In genomic region chr1:64514197-64514765, GRCh38 we compare ENCODE assay signal across 9 cellular contexts. TPM values are rescaled to one million over a fixed set of nuclear protein-coding genes. Genes with fewer than 3 reads are reported as not detected.
A peak's percentile ranks its signal among the peaks of the same experiment; 100 is the strongest.
DNase-seq lines count a peak whose midpoint lies in the region; ATAC-seq and TF ChIP-seq lines count a peak whose summit lies in the region.
"Had no signal": no experiment of that assay in that cellular context is flagged by ENCODE, and none has a peak within 500 bp of the region (broad histone marks: within the 10 kb centered on the region; RNA-seq: fewer than 3 reads in every experiment).

No MANE protein-coding gene starts in this region.

- no peaks in the 10 kb centered on the region for H3K27me3 ChIP-seq in ascending aorta
- H3K27me3 ChIP-seq in stomach smooth muscle (ENCODE audit: control insufficient read depth in 1 of 2, insufficient read depth in 2 of 2, low read length in 2 of 2), result no peaks in the 10 kb centered on the region

- ATAC-seq in GM21423 (IDR thresholded peaks at IDR 0.05; ENCODE audit: unreplicated experiment) (no peak), HG03520 (IDR thresholded peaks at IDR 0.05; ENCODE audit: unreplicated experiment) (no peak)
- no peak for ATAC-seq in naive thymus-derived CD8-positive, alpha-beta T cell

- H3K27ac ChIP-seq in ascending aorta (peak overlapping the region; percentile 71 to 77), stomach smooth muscle (ENCODE audit: low read length) (peak overlapping the region; percentile 63)

- intact Hi-C loops in ascending aorta (cut with DNase I), result no loop called here

- H3K9ac ChIP-seq in stomach smooth muscle (ENCODE audit: low read length in 2 of 2), result no peak overlapping the region

- H3K27ac Mint-ChIP-seq in naive thymus-derived CD8-positive, alpha-beta T cell, result peak overlapping the region in 1 of 10 donors; percentile 3

- no peaks in the 10 kb centered on the region for H3K9me3 Mint-ChIP-seq in naive thymus-derived CD8-positive, alpha-beta T cell

- DNase-seq in HEK293T (ENCODE audit: extremely low spot score), result peak; percentile 46
- DNase-seq in ascending aorta (ENCODE audit: low spot score in 2 of 2), result no peak
- DNase-seq in inferior parietal cortex (ENCODE audit: extremely low spot score), result peak; percentile 59
- DNase-seq in NCI-H526 (lab: John Stamatoyannopoulos, UW), result no peak
- DNase-seq in naive thymus-derived CD8-positive, alpha-beta T cell, result no peak
- DNase-seq: NCI-H345 had no signal

- H3K4me3 ChIP-seq in ascending aorta (peak overlapping the region; percentile 22 to 39), stomach smooth muscle (ENCODE audit: low read length in 2 of 2) (peak overlapping the region; percentile 5 to 54)

- POLR2A ChIA-PET in HEK293T (lab: Yijun Ruan, JAX), result no interaction called here
- POLR2A ChIA-PET in naive thymus-derived CD8-positive, alpha-beta T cell (lab: Charles Lee), result no interaction called here

- no peaks in the 10 kb centered on the region for H3K27me3 Mint-ChIP-seq in naive thymus-derived CD8-positive, alpha-beta T cell

- peaks cover 7 to 25% of the 10 kb centered on the region in 2 donors for H3K4me1 ChIP-seq in ascending aorta
- H3K4me1 ChIP-seq in stomach smooth muscle (ENCODE audit: control insufficient read depth, insufficient read depth, low read length), result peaks cover 25% of the 10 kb centered on the region

- H3K9me3 ChIP-seq in ascending aorta (no peaks in the 10 kb centered on the region), stomach smooth muscle (ENCODE audit: control insufficient read depth in 2 of 2, low read length in 2 of 2) (no peaks in the 10 kb centered on the region)

- TF ChIP-seq CTCF in ascending aorta (IDR thresholded peaks at IDR 0.05), result no peak

- H3K4me1 Mint-ChIP-seq in naive thymus-derived CD8-positive, alpha-beta T cell, result peaks cover 16 to 55% (median 28%) of the 10 kb centered on the region in 4 donors

- no peaks in the 10 kb centered on the region for H3K36me3 ChIP-seq in ascending aorta
- no peaks in the 10 kb centered on the region for H3K36me3 ChIP-seq in stomach smooth muscle (ENCODE audit: control insufficient read depth in 2 of 2, insufficient read depth in 2 of 2, low read length in 2 of 2)

- H3K4me3 Mint-ChIP-seq in naive thymus-derived CD8-positive, alpha-beta T cell, result peak overlapping the region in 1 of 10 donors; percentile 8

- H3K36me3 Mint-ChIP-seq in naive thymus-derived CD8-positive, alpha-beta T cell, result no peaks in the 10 kb centered on the region

- CTCF ChIA-PET in HEK293T (lab: Yijun Ruan, JAX), result interaction anchor here (0.6 to 1.0 kb wide), 3 partner anchors 10 to 74 kb away, joined by 3 to 4 read pairs (median 4); no protein-coding TSS in a partner anchor

TF ChIP-seq in HEK293T, 16 proteins besides CTCF, POLR2A, EP300 and RAD21:
- TF ChIP-seq ELF4 (IDR thresholded peaks at IDR 0.05) (no peak), LEF1 (IDR thresholded peaks at IDR 0.05; ENCODE audit: borderline replicate concordance) (no peak), PKNOX1 (IDR thresholded peaks at IDR 0.05) (peak; percentile 92), FOXM1 (IDR thresholded peaks at IDR 0.05; ENCODE audit: borderline replicate concordance) (no peak), CTBP1 (IDR thresholded peaks at IDR 0.05; ENCODE audit: borderline replicate concordance) (peak; percentile 80; the same call in 1 of the 2 replicates), FOXA1 (IDR thresholded peaks at IDR 0.05) (no peak)

RNA-seq across cellular contexts. Expression of gene CACHD1, which starts 44.4 kb away (rescaled TPM):
- total RNA-seq in ascending aorta, result 4.3 TPM
- total RNA-seq in naive thymus-derived CD8-positive, alpha-beta T cell, result 1 to 10 TPM; 4.9 to 5.2 TPM
- polyA plus RNA-seq in naive thymus-derived CD8-positive, alpha-beta T cell, result 1 to 10 TPM in 2 of 3 donors, under 1 TPM in 1; 0.80 to 3.3 (median 2.2) TPM

Comparison
In these comparisons a context has a peak if more than half of its experiments do, and no peak if none do; other contexts are left out.
1. DNase-seq: peak in HEK293T (single experiment) and inferior parietal cortex (single experiment); none in ascending aorta (0 of 2), NCI-H526 (0 of 2) and naive thymus-derived CD8-positive, alpha-beta T cell (0 of 10).